Comparison of ENCODE assay signal across 18 cellular contexts in the genomic region with DNA sequence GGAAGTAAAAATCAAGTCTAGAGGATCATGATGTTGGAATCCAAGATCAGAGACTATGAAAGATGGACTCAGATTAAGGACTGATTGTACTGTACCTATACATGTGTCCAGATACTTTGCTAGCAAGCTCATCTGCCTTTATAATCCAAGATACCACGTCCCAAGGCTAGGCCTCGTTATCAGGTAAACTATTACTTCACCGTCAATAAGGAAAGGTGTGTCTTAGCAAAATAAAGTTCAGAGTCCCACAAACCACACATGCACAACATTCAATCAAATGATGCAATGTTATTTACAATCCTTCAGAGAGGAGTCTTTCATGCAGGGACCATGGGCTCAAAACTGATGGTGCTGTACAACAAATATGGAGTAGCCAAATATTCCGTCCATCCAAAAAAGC.
"Had no signal": no experiment of that assay in that cellular context is flagged by ENCODE, and none has a peak within 500 bp of the region (broad histone marks: within the 10 kb centered on the region; RNA-seq: fewer than 3 reads in every experiment).

No MANE protein-coding gene starts in this region.

- ATAC-seq: foreskin keratinocyte; gastroesophageal sphincter; heart right ventricle; left cardiac atrium; left lobe of liver; left ventricle myocardium superior; lower lobe of right lung; naive thymus-derived CD4-positive, alpha-beta T cell; natural killer cell had no signal

- H3K9me3 ChIP-seq: lower lobe of right lung had no signal

- H3K4me3 ChIP-seq: coronary artery, dorsolateral prefrontal cortex, esophagus muscularis mucosa, gastroesophageal sphincter, heart right ventricle, lower lobe of right lung had no signal

- H3K36me3 ChIP-seq: esophagus muscularis mucosa, gastroesophageal sphincter, heart right ventricle, lower lobe of right lung had no signal

- H3K27ac ChIP-seq: coronary artery, dorsolateral prefrontal cortex, esophagus muscularis mucosa, foreskin keratinocyte, gastroesophageal sphincter, heart right ventricle, lower lobe of right lung had no signal

- DNase-seq: dermis blood vessel endothelial cell; dorsolateral prefrontal cortex; effector CD4-positive, alpha-beta T cell; effector memory CD4-positive, alpha-beta T cell; foreskin keratinocyte; head of caudate nucleus; heart right ventricle; hippocampal formation; left cardiac atrium; left ventricle myocardium superior; lower lobe of right lung; mesenchymal stem cell; naive thymus-derived CD4-positive, alpha-beta T cell; natural killer cell had no signal

- H3K4me1 ChIP-seq: esophagus muscularis mucosa, foreskin keratinocyte, gastroesophageal sphincter, heart right ventricle, lower lobe of right lung had no signal

- H3K27me3 ChIP-seq: dorsolateral prefrontal cortex, esophagus muscularis mucosa, foreskin keratinocyte, gastroesophageal sphincter, heart right ventricle had no signal
